In genomic region chr2:20093263-20094141, GRCh38 we compare ENCODE assay signal across 8 cellular contexts. TPM values are rescaled to one million over a fixed set of nuclear protein-coding genes. Genes with fewer than 3 reads are reported as not detected.
DNase-seq lines count a peak whose midpoint lies in the region; ATAC-seq and TF ChIP-seq lines count a peak whose summit lies in the region.

No MANE protein-coding gene starts in this region.

- DNase-seq in SHP77 (lab: John Stamatoyannopoulos, UW), result peak; percentile 20 to 39
- no peak for DNase-seq in SHP77 treated with DMSO at 0.1 percent for 48 hours (lab: John Stamatoyannopoulos, UW)
- DNase-seq in NCI-H82 (lab: John Stamatoyannopoulos, UW), result peak; percentile 75
- peak; percentile 73 for DNase-seq in ecto neural progenitor cell (ENCODE audit: low spot score)
- DNase-seq in activated CD4-positive, CD25-positive, alpha-beta regulatory T cell (lab: John Stamatoyannopoulos, UW), result no peak
- DNase-seq in activated T-helper 2 cell treated with anti-CD3 and anti-CD28 coated beads, Interferon-gamma antibody, Interleukin-2, Interleukin-4, amounts not matched to agents 10 μg/mL and 5 μg/mL and 100 μg/mL, durations not matched to agents 14 hours and 24 hours and 36 hours (ENCODE audit: low spot score), result no peak

- H3K4me1 Mint-ChIP-seq in nephron, result peaks cover 40% of the 10 kb centered on the region
- peaks cover 4% of the 10 kb centered on the region for H3K4me1 Mint-ChIP-seq in activated T-helper 2 cell treated with anti-CD3 and anti-CD28 coated beads, Interferon-gamma antibody, Interleukin-2, Interleukin-4, amounts not matched to agents 10 μg/mL and 5 μg/mL and 100 μg/mL, durations not matched to agents 14 hours and 24 hours and 36 hours (ENCODE audit: low read depth)

- H3K9me3 Mint-ChIP-seq in nephron, result no peaks in the 10 kb centered on the region
- H3K9me3 Mint-ChIP-seq in activated T-helper 2 cell treated with anti-CD3 and anti-CD28 coated beads, Interferon-gamma antibody, Interleukin-2, Interleukin-4, amounts not matched to agents 10 μg/mL and 5 μg/mL and 100 μg/mL, durations not matched to agents 14 hours and 24 hours and 36 hours, result no peaks in the 10 kb centered on the region

- no peaks in the 10 kb centered on the region for H3K27me3 Mint-ChIP-seq in nephron (ENCODE audit: low read depth)
- H3K27me3 Mint-ChIP-seq in activated T-helper 2 cell treated with anti-CD3 and anti-CD28 coated beads, Interferon-gamma antibody, Interleukin-2, Interleukin-4, amounts not matched to agents 10 μg/mL and 5 μg/mL and 100 μg/mL, durations not matched to agents 14 hours and 24 hours and 36 hours (ENCODE audit: low read depth), result peaks cover 6% of the 10 kb centered on the region

- intact Hi-C loops in activated T-helper 2 cell treated with anti-CD3 and anti-CD28 coated beads, Interferon-gamma antibody, Interleukin-2, Interleukin-4, amounts not matched to agents 10 μg/mL and 5 μg/mL and 100 μg/mL, durations not matched to agents 14 hours and 24 hours and 36 hours (cut with micrococcal nuclease), result no loop called here

- no peak overlapping the region for H3K4me3 Mint-ChIP-seq in nephron
- H3K4me3 Mint-ChIP-seq in activated T-helper 2 cell treated with anti-CD3 and anti-CD28 coated beads, Interferon-gamma antibody, Interleukin-2, Interleukin-4, amounts not matched to agents 10 μg/mL and 5 μg/mL and 100 μg/mL, durations not matched to agents 14 hours and 24 hours and 36 hours (ENCODE audit: low read depth), result no peak overlapping the region

- H3K36me3 Mint-ChIP-seq in nephron (ENCODE audit: low read depth), result no peaks in the 10 kb centered on the region
- H3K36me3 Mint-ChIP-seq in activated T-helper 2 cell treated with anti-CD3 and anti-CD28 coated beads, Interferon-gamma antibody, Interleukin-2, Interleukin-4, amounts not matched to agents 10 μg/mL and 5 μg/mL and 100 μg/mL, durations not matched to agents 14 hours and 24 hours and 36 hours (ENCODE audit: low read depth), result no peaks in the 10 kb centered on the region

- peak overlapping the region; percentile 86 to 94 (median 88) for H3K27ac Mint-ChIP-seq in nephron
- H3K27ac Mint-ChIP-seq in activated T-helper 2 cell treated with anti-CD3 and anti-CD28 coated beads, Interferon-gamma antibody, Interleukin-2, Interleukin-4, amounts not matched to agents 10 μg/mL and 5 μg/mL and 100 μg/mL, durations not matched to agents 14 hours and 24 hours and 36 hours, result no peak overlapping the region

- peak; percentile 54 to 64 (median 62) for TF ChIP-seq CTCF in nephron (IDR thresholded peaks at IDR 0.05; ENCODE audit: unreplicated experiment in 3 of 3)

- ATAC-seq in HG03469 (IDR thresholded peaks at IDR 0.05; ENCODE audit: unreplicated experiment), result no peak

RNA-seq across cellular contexts. Expression of gene LAPTM4A, which starts 42.1 kb away (rescaled TPM):
- 26.9 and 27.3 TPM in 2 replicates for total RNA-seq in activated T-helper 2 cell treated with anti-CD3 and anti-CD28 coated beads, Interferon-gamma antibody, Interleukin-2, Interleukin-4, amounts not matched to agents 10 μg/mL and 5 μg/mL and 100 μg/mL, durations not matched to agents 14 hours and 24 hours and 36 hours

Comparison
In these comparisons a context has a peak if more than half of its experiments do, and no peak if none do; other contexts are left out.
1. DNase-seq: peak in SHP77 (2 of 2), NCI-H82 (single experiment) and ecto neural progenitor cell (single experiment); none in SHP77 treated with DMSO at 0.1 percent for 48 hours (single experiment), activated CD4-positive, CD25-positive, alpha-beta regulatory T cell (0 of 4) and activated T-helper 2 cell treated with anti-CD3 and anti-CD28 coated beads, Interferon-gamma antibody, Interleukin-2, Interleukin-4, amounts not matched to agents 10 μg/mL and 5 μg/mL and 100 μg/mL, durations not matched to agents 14 hours and 24 hours and 36 hours (single experiment).